In the genomic region with DNA sequence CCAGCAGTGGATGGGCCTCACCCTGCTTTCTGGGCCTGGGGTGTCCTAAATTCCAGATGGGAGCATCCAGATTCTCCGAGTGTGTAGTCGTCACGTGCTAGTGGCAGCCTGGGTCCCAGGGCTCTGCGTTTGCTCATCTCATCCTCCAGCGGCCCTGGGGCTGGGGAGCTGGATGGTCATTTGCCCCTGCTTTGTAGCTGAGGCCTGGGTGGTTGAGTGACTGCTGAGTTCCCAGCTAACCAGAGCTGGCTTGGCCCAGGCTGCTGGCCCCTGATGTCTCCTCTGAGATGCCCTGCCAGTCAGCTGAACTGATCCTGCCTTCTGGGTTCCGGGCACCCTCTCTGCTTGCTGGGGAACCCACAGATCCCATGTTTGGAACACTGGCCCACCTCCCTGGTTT, we compare ENCODE assay signal across 17 cellular contexts. TPM values are rescaled to one million over a fixed set of nuclear protein-coding genes. Genes with fewer than 3 reads are reported as not detected.
DNase-seq lines count a peak whose midpoint lies in the region; ATAC-seq and TF ChIP-seq lines count a peak whose summit lies in the region.
"Had no signal": no experiment of that assay in that cellular context is flagged by ENCODE, and none has a peak within 500 bp of the region (broad histone marks: within the 10 kb centered on the region; RNA-seq: fewer than 3 reads in every experiment).

No MANE protein-coding gene starts in this region.

- no peak overlapping the region for H3K9ac ChIP-seq in duodenal mucosa (ENCODE audit: low read depth in 1 of 2, low read length in 2 of 2)
- H3K9ac ChIP-seq: parathyroid adenoma had no signal

- TF ChIP-seq POLR2A in gastrocnemius medialis (IDR thresholded peaks at IDR 0.05), result no peak

- H3K4me1 Mint-ChIP-seq in activated naive CD8-positive, alpha-beta T cell treated with anti-CD3 and anti-CD28 coated beads, Interleukin-2, amount 50 U/mL, for 24 hours, result peaks cover 13% of the 10 kb centered on the region

- H3K4me3 Mint-ChIP-seq in activated naive CD8-positive, alpha-beta T cell treated with anti-CD3 and anti-CD28 coated beads, Interleukin-2, amount 50 U/mL, for 24 hours, result no peak overlapping the region
- H3K4me3 Mint-ChIP-seq: CD8-positive, alpha-beta T cell; stimulated activated naive CD8-positive, alpha-beta T cell treated with anti-CD3 and anti-CD28 coated beads, Interleukin-15, amount 100 ng/mL, for 72 hours had no signal

- DNase-seq in left ventricle myocardium inferior (no peak), left ventricle myocardium superior (no peak), gastrocnemius medialis (no peak), NCI-H774 (lab: John Stamatoyannopoulos, UW) (no peak), aorta (no peak)
- no peak for DNase-seq in activated naive CD8-positive, alpha-beta T cell treated with anti-CD3 and anti-CD28 coated beads, Interleukin-2, amount 50 U/mL, for 24 hours
- DNase-seq: activated CD4-positive, alpha-beta T cell treated with anti-CD3 and anti-CD28 coated beads, Interleukin-2, amount 50 U/mL, for 48 hours; CD8-positive, alpha-beta T cell; hippocampal formation; NCI-H2081; NCI-H524 treated with DMSO at 0.1 percent for 48 hours; stimulated activated naive CD8-positive, alpha-beta T cell treated with anti-CD3 and anti-CD28 coated beads, Interleukin-15, amount 100 ng/mL, for 72 hours had no signal

- H3K9me3 ChIP-seq in left ventricle myocardium inferior (replicated peaks) (no peaks in the 10 kb centered on the region), duodenal mucosa (ENCODE audit: control insufficient read depth in 1 of 2, low read length in 2 of 2) (no peaks in the 10 kb centered on the region), gastrocnemius medialis (no peaks in the 10 kb centered on the region), aorta (ENCODE audit: control insufficient read depth, low read length) (no peaks in the 10 kb centered on the region)
- H3K9me3 ChIP-seq: MG63 had no signal

- no peaks in the 10 kb centered on the region for H3K9me3 Mint-ChIP-seq in activated naive CD8-positive, alpha-beta T cell treated with anti-CD3 and anti-CD28 coated beads, Interleukin-2, amount 50 U/mL, for 24 hours
- H3K9me3 Mint-ChIP-seq: CD8-positive, alpha-beta T cell; stimulated activated naive CD8-positive, alpha-beta T cell treated with anti-CD3 and anti-CD28 coated beads, Interleukin-15, amount 100 ng/mL, for 72 hours had no signal

- peak overlapping the region; percentile 47 for H3K4me3 ChIP-seq in left ventricle myocardium inferior
- no peak overlapping the region for H3K4me3 ChIP-seq in duodenal mucosa (ENCODE audit: low read depth in 1 of 2, low read length in 2 of 2)
- H3K4me3 ChIP-seq in gastrocnemius medialis, result peak overlapping the region in 1 of 4 donors; percentile 41
- H3K4me3 ChIP-seq in aorta (ENCODE audit: low read length in 2 of 2), result no peak overlapping the region
- H3K4me3 ChIP-seq: MG63 had no signal

- no peaks in the 10 kb centered on the region for H3K27me3 Mint-ChIP-seq in activated naive CD8-positive, alpha-beta T cell treated with anti-CD3 and anti-CD28 coated beads, Interleukin-2, amount 50 U/mL, for 24 hours
- H3K27me3 Mint-ChIP-seq: stimulated activated naive CD8-positive, alpha-beta T cell treated with anti-CD3 and anti-CD28 coated beads, Interleukin-15, amount 100 ng/mL, for 72 hours had no signal

- no peaks in the 10 kb centered on the region for H3K36me3 Mint-ChIP-seq in activated naive CD8-positive, alpha-beta T cell treated with anti-CD3 and anti-CD28 coated beads, Interleukin-2, amount 50 U/mL, for 24 hours (ENCODE audit: low read depth)

- H3K4me1 ChIP-seq in left ventricle myocardium inferior (peaks cover 61% of the 10 kb centered on the region), duodenal mucosa (ENCODE audit: control insufficient read depth in 1 of 2, insufficient read depth in 2 of 2, low read length in 2 of 2) (peaks cover 3 to 8% of the 10 kb centered on the region in 2 donors), gastrocnemius medialis (peaks cover 50 to 67% of the 10 kb centered on the region in 2 donors), aorta (ENCODE audit: control insufficient read depth in 1 of 2, insufficient read depth in 2 of 2, low read length in 2 of 2) (no peaks in the 10 kb centered on the region)
- H3K4me1 ChIP-seq: parathyroid adenoma had no signal

- WGBS in aorta, 2 donors, result 78 to 79% methylated on average over 6 of the region's 6 CpGs

- TF ChIP-seq CTCF in left ventricle myocardium inferior (IDR thresholded peaks at IDR 0.05; ENCODE audit: borderline replicate concordance) (no peak), gastrocnemius medialis (IDR thresholded peaks at IDR 0.05 in 4 of 5, conservative IDR thresholded peaks at IDR 0.05 in 1 of 5) (no peak)

- ATAC-seq in left ventricle myocardium superior, result no peak
- no peak for ATAC-seq in gastrocnemius medialis
- no peak for ATAC-seq in GM18870 (IDR thresholded peaks at IDR 0.05; ENCODE audit: unreplicated experiment)
- no peak for ATAC-seq in aorta (ENCODE audit: low FRiP score)
- no peak for ATAC-seq in activated naive CD8-positive, alpha-beta T cell treated with anti-CD3 and anti-CD28 coated beads, Interleukin-2, amount 50 U/mL, for 24 hours
- ATAC-seq: CD8-positive, alpha-beta T cell; stimulated activated naive CD8-positive, alpha-beta T cell treated with anti-CD3 and anti-CD28 coated beads, Interleukin-15, amount 100 ng/mL, for 72 hours had no signal

- peaks cover 16% of the 10 kb centered on the region for H3K36me3 ChIP-seq in left ventricle myocardium inferior
- H3K36me3 ChIP-seq in duodenal mucosa (ENCODE audit: control insufficient read depth in 1 of 2, insufficient read depth in 2 of 2, low read length in 2 of 2), result peaks cover 0 to 6% of the 10 kb centered on the region in 2 donors
- H3K36me3 ChIP-seq in gastrocnemius medialis, result no peaks in the 10 kb centered on the region
- no peaks in the 10 kb centered on the region for H3K36me3 ChIP-seq in aorta (ENCODE audit: control insufficient read depth in 1 of 2, insufficient read depth in 2 of 2, low read length in 1 of 2)
- H3K36me3 ChIP-seq: MG63 had no signal

- in situ Hi-C loops in gastrocnemius medialis (cut with MboI; ENCODE audit: low sequenced_read_pairs in 4 of 4), result no loop called here

- H3K27ac Mint-ChIP-seq in activated naive CD8-positive, alpha-beta T cell treated with anti-CD3 and anti-CD28 coated beads, Interleukin-2, amount 50 U/mL, for 24 hours, result no peak overlapping the region
- H3K27ac Mint-ChIP-seq: CD8-positive, alpha-beta T cell had no signal

- H3K27me3 ChIP-seq in left ventricle myocardium inferior (ENCODE audit: low read depth) (no peaks in the 10 kb centered on the region), duodenal mucosa (ENCODE audit: control insufficient read depth in 1 of 2, insufficient read depth in 2 of 2, low read length in 2 of 2) (no peaks in the 10 kb centered on the region), gastrocnemius medialis (no peaks in the 10 kb centered on the region), aorta (ENCODE audit: control insufficient read depth in 1 of 2, insufficient read depth in 2 of 2, low read length in 1 of 2) (no peaks in the 10 kb centered on the region)
- H3K27me3 ChIP-seq: MG63 had no signal

- H3K27ac ChIP-seq in left ventricle myocardium inferior (replicated peaks), result peak overlapping the region; percentile 84
- H3K27ac ChIP-seq in duodenal mucosa (ENCODE audit: low read depth, low read length), result peak overlapping the region; percentile 32
- H3K27ac ChIP-seq in gastrocnemius medialis, result peak overlapping the region; percentile 71 to 86 (median 82)
- H3K27ac ChIP-seq in aorta (ENCODE audit: low read depth in 1 of 2, low read length in 2 of 2), result peak overlapping the region in 1 of 2 donors; percentile 55
- H3K27ac ChIP-seq: parathyroid adenoma had no signal

- intact Hi-C loops in left ventricle myocardium inferior (cut with micrococcal nuclease), result no loop called here
- intact Hi-C loops in left ventricle myocardium superior (cut with micrococcal nuclease), result no loop called here
- intact Hi-C loops in gastrocnemius medialis (cut with DNase I; ENCODE audit: low total_unique reads), result no loop called here
- intact Hi-C loops in aorta (cut with DNase I), result no loop called here

RNA-seq across cellular contexts. Expression of a gene that starts 22.5 kb away (rescaled TPM):
- total RNA-seq in left ventricle myocardium inferior (9.7 TPM), left ventricle myocardium superior (10.3 TPM), gastrocnemius medialis (1 to 10 TPM; 2.8 to 8.8 (median 3.7) TPM), aorta (10 to 100 TPM in 1 of 2 donors, 1 to 10 TPM in 1; 9.5 to 16.5 TPM)
- polyA plus RNA-seq in aorta, result 10 to 100 TPM in 1 of 2 donors, 1 to 10 TPM in 1; 3.6 to 11.9 TPM

RNA-seq across cellular contexts. Expression of a gene that starts 24.1 kb away (rescaled TPM):
- total RNA-seq in left ventricle myocardium inferior (6.2 TPM), left ventricle myocardium superior (5.8 TPM), gastrocnemius medialis (10 to 100 TPM in 1 of 4 donors, 1 to 10 TPM in 3; 5.2 to 12.0 (median 7.3) TPM), aorta (10 to 100 TPM; 12.1 to 19.2 TPM)
- 1 to 10 TPM; 1.9 to 7.1 TPM for polyA plus RNA-seq in aorta

RNA-seq across cellular contexts. Expression of a gene that starts 48.3 kb away (rescaled TPM):
- total RNA-seq in left ventricle myocardium inferior (1.5 TPM), left ventricle myocardium superior (1.5 TPM), gastrocnemius medialis (1 to 10 TPM in 1 of 4 donors, under 1 TPM in 2, not detected in 1; 0.20 to 2.1 (median 0.36) TPM), aorta (1 to 10 TPM in 1 of 2 donors, under 1 TPM in 1; 0.97 to 8.9 TPM)
- polyA plus RNA-seq in aorta, result 1 to 10 TPM; 3.0 to 8.5 TPM
- total RNA-seq: CD8-positive, alpha-beta T cell; dermis microvascular lymphatic vessel endothelial cell had no signal

RNA-seq across cellular contexts. Expression of a gene that starts 54.3 kb away (rescaled TPM):
- total RNA-seq in left ventricle myocardium inferior (20.0 TPM), left ventricle myocardium superior (21.4 TPM), gastrocnemius medialis (10 to 100 TPM; 14.9 to 61.6 (median 35.3) TPM), aorta (10 to 100 TPM; 34.3 to 92.5 TPM)
- 1,000 to 10,000 TPM in 1 of 2 donors, 100 to 1,000 TPM in 1; 317 to 1,029 TPM for polyA plus RNA-seq in aorta
- total RNA-seq: CD8-positive, alpha-beta T cell had no signal
